8 cellular contexts compared by ENCODE assay signal in the genomic region with DNA sequence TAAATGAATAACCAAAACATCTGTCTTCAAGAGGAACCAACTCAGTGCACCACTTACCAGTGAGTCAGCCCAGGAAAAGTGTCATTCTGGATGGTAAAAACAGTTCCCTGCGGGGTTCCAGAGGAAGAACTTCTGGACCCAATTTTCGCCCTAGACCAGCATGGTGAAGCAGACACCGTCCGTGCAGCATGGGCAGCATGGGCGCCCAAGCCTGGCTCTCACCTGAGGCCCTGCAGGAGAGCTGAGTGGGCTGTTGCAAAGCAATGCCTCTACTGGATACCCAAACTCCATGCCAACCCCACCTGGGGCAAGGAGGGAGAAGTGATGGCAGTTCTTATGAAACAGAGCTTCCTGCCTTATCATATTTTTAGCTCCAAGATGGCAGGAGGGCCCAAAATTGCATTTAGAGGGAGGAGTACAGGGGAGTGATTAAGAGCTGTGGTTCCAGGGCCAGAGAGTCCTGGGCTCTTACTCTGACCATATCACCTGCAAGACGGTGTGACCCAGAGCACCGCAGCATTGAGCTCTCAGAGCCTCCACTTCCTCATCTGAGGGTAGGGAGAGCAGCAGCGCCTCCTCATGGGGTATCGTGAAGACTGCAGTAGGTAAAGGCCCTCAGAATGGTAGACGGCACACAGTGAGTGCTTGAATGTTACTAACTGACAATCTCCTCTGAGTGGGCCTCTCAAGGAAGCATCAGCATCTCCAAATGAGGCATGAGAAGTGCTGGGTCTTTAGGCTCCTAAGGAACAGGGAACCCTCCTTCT. TPM values are rescaled to one million over a fixed set of nuclear protein-coding genes. Genes with fewer than 3 reads are reported as not detected.
A peak's percentile ranks its signal among the peaks of the same experiment; 100 is the strongest.
DNase-seq lines count a peak whose midpoint lies in the region; ATAC-seq and TF ChIP-seq lines count a peak whose summit lies in the region.

No MANE protein-coding gene starts in this region.

- H3K9ac ChIP-seq in OCI-LY1 (ENCODE audit: low read length), result no peak overlapping the region

- H2AFZ ChIP-seq in OCI-LY1 (ENCODE audit: low read length), result no peak overlapping the region

- TF ChIP-seq CTCF in GM10248 (IDR thresholded peaks at IDR 0.05; ENCODE audit: control extremely low read depth, extremely low read depth, low read depth, missing control alignments) (peak; percentile 38), OCI-LY1 (IDR thresholded peaks at IDR 0.05; ENCODE audit: low read length) (peak; percentile 84), ascending aorta (IDR thresholded peaks at IDR 0.05) (no peak)

- POLR2A ChIA-PET in GM10248 (lab: Yijun Ruan, JAX), result no interaction called here

- peak; percentile 42 for DNase-seq in GM10248 (ENCODE audit: extremely low spot score)
- peak; percentile 45 for DNase-seq in activated naive CD4-positive, alpha-beta T cell treated with anti-CD3 and anti-CD28 coated beads, Interleukin-2, amount 50 U/mL, for 16 hours
- no peak for DNase-seq in left lobe of liver (ENCODE audit: low spot score)
- no peak for DNase-seq in Ammon's horn (ENCODE audit: low spot score)
- no peak for DNase-seq in ascending aorta (ENCODE audit: low spot score in 2 of 2)
- DNase-seq in midbrain (lab: John Stamatoyannopoulos, UW), result no peak

- H3K4me3 ChIP-seq in OCI-LY1 (ENCODE audit: low read depth, low read length, poor library complexity, severe bottlenecking) (no peak overlapping the region), ascending aorta (no peak overlapping the region)

- H3K4me1 ChIP-seq in OCI-LY1 (ENCODE audit: insufficient read depth, low read length, severe bottlenecking), result peaks cover 3% of the 10 kb centered on the region
- H3K4me1 ChIP-seq in ascending aorta, result no peaks in the 10 kb centered on the region

- H3K36me3 ChIP-seq in OCI-LY1 (ENCODE audit: insufficient read depth, low read length) (peaks cover 37% of the 10 kb centered on the region), ascending aorta (peaks cover 75 to 79% of the 10 kb centered on the region in 2 donors)

- peak; percentile 38 for ATAC-seq in left lobe of liver
- ATAC-seq in GM21717 (IDR thresholded peaks at IDR 0.05; ENCODE audit: unreplicated experiment), result no peak

- no peaks in the 10 kb centered on the region for H3K9me2 ChIP-seq in OCI-LY1 (ENCODE audit: low read depth, low read length)

- no peaks in the 10 kb centered on the region for H3F3A ChIP-seq in OCI-LY1 (ENCODE audit: insufficient read depth, low read length)

- H3K27me3 ChIP-seq in OCI-LY1 (ENCODE audit: insufficient read depth, low read length), result no peaks in the 10 kb centered on the region
- no peaks in the 10 kb centered on the region for H3K27me3 ChIP-seq in ascending aorta

- H3K27ac ChIP-seq in OCI-LY1 (ENCODE audit: low read depth, low read length, poor library complexity, severe bottlenecking) (no peak overlapping the region), ascending aorta (no peak overlapping the region)

- H3K4me2 ChIP-seq in OCI-LY1 (ENCODE audit: low read length), result no peak overlapping the region

- CTCF ChIA-PET in GM10248 (lab: Yijun Ruan, JAX), result interaction anchor here (0.7 to 2.4 kb wide), 24 partner anchors 9 to 411 kb away, joined by 3 to 20 read pairs (median 4); a partner anchor contains a TSS

- H4K20me1 ChIP-seq in OCI-LY1 (ENCODE audit: insufficient read depth, low read length), result no peaks in the 10 kb centered on the region

- H3K79me2 ChIP-seq in OCI-LY1 (ENCODE audit: insufficient read depth, low read length), result no peaks in the 10 kb centered on the region

- H3K9me3 ChIP-seq in OCI-LY1 (ENCODE audit: low read length) (no peaks in the 10 kb centered on the region), ascending aorta (no peaks in the 10 kb centered on the region)

- intact Hi-C loops in ascending aorta (cut with DNase I), result no loop called here

RNA-seq across cellular contexts. Expression of a gene that starts 16.6 kb away (rescaled TPM):
- total RNA-seq in left lobe of liver (11.9 TPM), ascending aorta (73.7 TPM)

RNA-seq across cellular contexts. Expression of a gene that starts 29.6 kb away (rescaled TPM):
- 29.0 TPM for total RNA-seq in left lobe of liver
- 15.9 TPM for total RNA-seq in ascending aorta

RNA-seq across cellular contexts. Expression of a gene that starts 40.5 kb away (rescaled TPM):
- total RNA-seq in left lobe of liver, result 62.5 TPM
- total RNA-seq in ascending aorta, result 251 TPM

Comparison
In these comparisons a context has a peak if more than half of its experiments do, and no peak if none do; other contexts are left out.
1. DNase-seq: peak in GM10248 (single experiment) and activated naive CD4-positive, alpha-beta T cell treated with anti-CD3 and anti-CD28 coated beads, Interleukin-2, amount 50 U/mL, for 16 hours (single experiment); none in left lobe of liver (single experiment), Ammon's horn (single experiment), ascending aorta (0 of 2) and midbrain (single experiment).
2. CTCF ChIP-seq: peak in GM10248 (single experiment) and OCI-LY1 (single experiment); none in ascending aorta (0 of 3).